ENCODE assay signal across 8 cellular contexts in genomic region chr7:5677538-5678294, GRCh38.
DNase-seq lines count a peak whose midpoint lies in the region; ATAC-seq and TF ChIP-seq lines count a peak whose summit lies in the region.

No MANE protein-coding gene starts in this region.

- H3K4me3 Mint-ChIP-seq in immature natural killer cell = no peak overlapping the region

- H3K4me3 ChIP-seq in DOHH2 (ENCODE audit: low read length) (no peak overlapping the region), breast epithelium (no peak overlapping the region), skeletal muscle tissue (ENCODE audit: low read length in 3 of 3) (no peak overlapping the region)

- H3K4me1 ChIP-seq in DOHH2 (ENCODE audit: control insufficient read depth, low read length) (peaks cover 47% of the 10 kb centered on the region), breast epithelium (no peaks in the 10 kb centered on the region), skeletal muscle tissue (ENCODE audit: control insufficient read depth in 3 of 3, insufficient read depth in 3 of 3, low read length in 3 of 3) (peaks cover 19 to 38% (median 21%) of the 10 kb centered on the region in 3 donors)

- peak overlapping the region in 1 of 3 donors; percentile 11 for H3K9ac ChIP-seq in skeletal muscle tissue (ENCODE audit: low read depth in 1 of 3, low read length in 3 of 3)

- H3K9me3 ChIP-seq in DOHH2 (ENCODE audit: control insufficient read depth, insufficient read depth, low read length) (no peaks in the 10 kb centered on the region), breast epithelium (no peaks in the 10 kb centered on the region), skeletal muscle tissue (ENCODE audit: control insufficient read depth in 3 of 3, low read length in 3 of 3) (no peaks in the 10 kb centered on the region)

- in situ Hi-C loops in SK-MEL-5 (cut with HindIII; ENCODE audit: low pct_unique_long_range_greater_than_20kb, low sequenced_read_pairs) = no loop called here

- peak overlapping the region in 3 of 6 donors; percentile 3 to 55 (median 48) for H3K27ac Mint-ChIP-seq in immature natural killer cell

- H3K27ac ChIP-seq in DOHH2 (ENCODE audit: low read depth, low read length) (no peak overlapping the region), breast epithelium (peak overlapping the region; percentile 23 to 36), skeletal muscle tissue (ENCODE audit: low read depth, low read length) (peak overlapping the region; percentile 19)

- H3K27me3 ChIP-seq in DOHH2 (ENCODE audit: control insufficient read depth, low read length) = no peaks in the 10 kb centered on the region
- no peaks in the 10 kb centered on the region for H3K27me3 ChIP-seq in breast epithelium
- H3K27me3 ChIP-seq in skeletal muscle tissue (ENCODE audit: control insufficient read depth in 3 of 3, insufficient read depth in 3 of 3, low read length in 3 of 3) = no peaks in the 10 kb centered on the region

- H3K36me3 Mint-ChIP-seq in immature natural killer cell = no peaks in the 10 kb centered on the region

- H3F3A ChIP-seq in DOHH2 (ENCODE audit: control insufficient read depth, insufficient read depth) = peaks cover 3% of the 10 kb centered on the region; the same call in 1 of the 2 replicates

- intact Hi-C loops in breast epithelium (cut with DNase I; ENCODE audit: low total_unique reads) = no loop called here

- H3K27me3 Mint-ChIP-seq in immature natural killer cell (ENCODE audit: low read depth in 3 of 3) = peaks cover 0 to 2% (median 0%) of the 10 kb centered on the region in 3 donors

- no peak for ATAC-seq in GM21737 (IDR thresholded peaks at IDR 0.05; ENCODE audit: unreplicated experiment)

- H3K4me2 ChIP-seq in DOHH2 (ENCODE audit: low read length) = no peak overlapping the region

- DNase-seq in HT-29 (ENCODE audit: low spot score) (peak; percentile 78), SK-MEL-5 (ENCODE audit: low read depth, low spot score) (peak; percentile 86), breast epithelium (ENCODE audit: low spot score in 2 of 2) (no peak), immature natural killer cell (peak in 2 of 3 donors; percentile 32 to 33), NCI-H1092 (lab: John Stamatoyannopoulos, UW) (no peak)

- H3K36me3 ChIP-seq in DOHH2 (ENCODE audit: control insufficient read depth, low read length) (0 out of 2 replicates have a peak, but pooled peaks cover 4% of the 10 kb centered on the region), breast epithelium (no peaks in the 10 kb centered on the region), skeletal muscle tissue (ENCODE audit: control insufficient read depth in 3 of 3, insufficient read depth in 3 of 3, low read length in 3 of 3) (peaks cover 0 to 2% (median 0%) of the 10 kb centered on the region in 3 donors)

- TF ChIP-seq POLR2A in breast epithelium (IDR thresholded peaks at IDR 0.05) = no peak

- peaks cover 24 to 33% of the 10 kb centered on the region in 2 donors for H3K4me1 Mint-ChIP-seq in immature natural killer cell

- H3K79me2 ChIP-seq in DOHH2 (ENCODE audit: control insufficient read depth, low read length) = peaks cover 4% of the 10 kb centered on the region; the same call in 1 of the 2 replicates

- no peaks in the 10 kb centered on the region for H3K9me2 ChIP-seq in DOHH2 (replicated peaks; ENCODE audit: control insufficient read depth, low read length)

- peak; percentile 82 for TF ChIP-seq CTCF in DOHH2 (IDR thresholded peaks at IDR 0.05; ENCODE audit: low read depth, low read length, poor library complexity, severe bottlenecking)
- TF ChIP-seq CTCF in breast epithelium (IDR thresholded peaks at IDR 0.05) = peak; percentile 7 to 69 (median 54)

- no peaks in the 10 kb centered on the region for H3K9me3 Mint-ChIP-seq in immature natural killer cell

- no peaks in the 10 kb centered on the region for H4K20me1 ChIP-seq in DOHH2 (ENCODE audit: control insufficient read depth, insufficient read depth, low read depth, low read length)

Comparison
In these comparisons a context has a peak if more than half of its experiments do, and no peak if none do; other contexts are left out.
1. DNase-seq: peak in HT-29 (single experiment), SK-MEL-5 (single experiment) and immature natural killer cell (2 of 3); none in breast epithelium (0 of 2) and NCI-H1092 (single experiment).